Comparison of ENCODE assay signal across 9 cellular contexts in the genomic region with DNA sequence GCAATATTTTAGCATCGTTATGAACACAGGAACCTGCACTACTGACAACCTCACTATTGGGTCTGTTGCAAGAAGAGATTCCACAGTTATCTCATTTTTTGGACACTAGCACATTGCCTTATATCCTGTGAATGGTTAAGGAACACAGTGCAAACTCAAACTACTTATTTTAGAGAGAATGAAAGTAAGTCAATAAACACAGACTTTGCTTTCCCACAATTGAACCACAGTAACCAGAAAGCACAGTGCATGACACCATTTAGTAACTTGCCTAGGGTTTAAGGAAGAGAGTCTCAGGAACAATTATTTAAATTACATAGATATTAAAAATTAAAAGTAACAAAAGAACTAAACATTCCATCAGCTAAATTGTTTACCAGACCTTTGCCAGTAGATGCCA.
"Had no signal": no experiment of that assay in that cellular context is flagged by ENCODE, and none has a peak within 500 bp of the region (broad histone marks: within the 10 kb centered on the region; RNA-seq: fewer than 3 reads in every experiment).

No MANE protein-coding gene starts in this region.

- H3K9me3 ChIP-seq: HAP-1 had no signal

- H3K9ac ChIP-seq: GM23248 had no signal

- H3K4me3 Mint-ChIP-seq: GM23338, H9, HFFc6 had no signal

- H3K4me3 ChIP-seq: GM23248, GM23338, HAP-1 had no signal

- H3K27ac ChIP-seq: GM23248 had no signal

- DNase-seq: GM23248, GOT3, H7, H9, HCEC 1CT, HFFc6 had no signal

- H3K4me1 ChIP-seq: HAP-1 had no signal

- ATAC-seq: GM23338, HCT116 had no signal

- H3K36me3 ChIP-seq: HAP-1 had no signal

- H2AFZ ChIP-seq: GM23248, GM23338 had no signal

- H3K4me2 ChIP-seq: GM23338 had no signal

- H3K9me3 Mint-ChIP-seq: GM23338, H9 had no signal

- H3K27ac Mint-ChIP-seq: GM23338, H9, HFFc6 had no signal
